23 cellular contexts compared by ENCODE assay signal in the genomic region with DNA sequence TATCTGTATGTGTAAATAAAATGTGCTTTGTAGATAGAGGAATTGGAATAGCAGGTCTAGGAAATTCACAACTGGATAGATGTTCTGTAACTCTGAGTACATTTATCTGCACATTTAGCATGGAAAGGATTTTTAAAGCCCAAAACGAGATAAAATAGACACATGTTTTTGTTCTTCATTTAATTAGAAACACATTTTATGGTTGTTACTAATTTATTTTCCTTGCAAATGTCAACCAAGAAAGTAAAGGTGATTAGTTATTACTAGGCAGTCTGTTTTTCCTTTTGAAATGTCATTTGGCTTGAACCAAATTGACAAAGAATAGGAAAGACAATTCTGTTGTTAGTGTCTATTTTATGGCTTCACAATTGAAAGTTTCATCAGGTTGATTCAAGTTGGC. TPM values are rescaled to one million over a fixed set of nuclear protein-coding genes. Genes with fewer than 3 reads are reported as not detected.
DNase-seq lines count a peak whose midpoint lies in the region; ATAC-seq and TF ChIP-seq lines count a peak whose summit lies in the region.
"Had no signal": no experiment of that assay in that cellular context is flagged by ENCODE, and none has a peak within 500 bp of the region (broad histone marks: within the 10 kb centered on the region; RNA-seq: fewer than 3 reads in every experiment).

No MANE protein-coding gene starts in this region.

- no peak overlapping the region for H3K27ac Mint-ChIP-seq in H9
- H3K27ac Mint-ChIP-seq: CD14-positive monocyte; CD4-positive, alpha-beta memory T cell; CD4-positive, CD25-positive, alpha-beta regulatory T cell; CD8-positive, alpha-beta memory T cell had no signal

- no peaks in the 10 kb centered on the region for H3K9me3 ChIP-seq in OCI-LY1 (ENCODE audit: low read length)
- no peaks in the 10 kb centered on the region for H3K9me3 ChIP-seq in H9 (ENCODE audit: control insufficient read depth, low read depth, low read length)
- H3K9me3 ChIP-seq: BE2C, BLaER1 had no signal

- no peak overlapping the region for H2BK20ac ChIP-seq in H9 (ENCODE audit: low read depth, low read length, poor library complexity, severe bottlenecking)

- H3K36me3 Mint-ChIP-seq in H9 (ENCODE audit: insufficient read depth in 1 of 3, low read depth in 3 of 3) = no peaks in the 10 kb centered on the region
- H3K36me3 Mint-ChIP-seq: CD14-positive monocyte; CD4-positive, alpha-beta memory T cell; CD4-positive, CD25-positive, alpha-beta regulatory T cell; CD8-positive, alpha-beta memory T cell had no signal

- no peak overlapping the region for H3K4me3 Mint-ChIP-seq in H9
- H3K4me3 Mint-ChIP-seq: CD14-positive monocyte; CD4-positive, alpha-beta memory T cell; CD4-positive, CD25-positive, alpha-beta regulatory T cell; CD8-positive, alpha-beta memory T cell had no signal

- no peak overlapping the region for H3K4ac ChIP-seq in H9 (ENCODE audit: low read depth, low read length)

- peaks cover 56% of the 10 kb centered on the region for H3K4me1 ChIP-seq in OCI-LY1 (ENCODE audit: insufficient read depth, low read length, severe bottlenecking)
- no peaks in the 10 kb centered on the region for H3K4me1 ChIP-seq in H9 (ENCODE audit: insufficient read depth, low read length)
- H3K4me1 ChIP-seq: BE2C, BLaER1 had no signal

- no peaks in the 10 kb centered on the region for H3F3A ChIP-seq in OCI-LY1 (ENCODE audit: insufficient read depth, low read length)

- H3K9ac ChIP-seq in OCI-LY1 (ENCODE audit: low read length) (no peak overlapping the region), H9 (ENCODE audit: extremely low read depth, insufficient read length, low read length) (no peak overlapping the region)
- H3K9ac ChIP-seq: BLaER1 had no signal

- no peaks in the 10 kb centered on the region for H3K27me3 Mint-ChIP-seq in H9 (ENCODE audit: low read depth)
- H3K27me3 Mint-ChIP-seq: CD4-positive, alpha-beta memory T cell; CD4-positive, CD25-positive, alpha-beta regulatory T cell; CD8-positive, alpha-beta memory T cell had no signal

- peaks cover under 1% of the 10 kb centered on the region; the same call in 1 of the 2 replicates for H3K36me3 ChIP-seq in OCI-LY1 (ENCODE audit: insufficient read depth, low read length)
- H3K36me3 ChIP-seq: BE2C, BLaER1 had no signal

- no peaks in the 10 kb centered on the region for H3K9me3 Mint-ChIP-seq in H9

- no peaks in the 10 kb centered on the region for H3K9me2 ChIP-seq in OCI-LY1 (ENCODE audit: low read depth, low read length)

- H3K14ac ChIP-seq in H9 (ENCODE audit: insufficient read depth, low read length) = no peak overlapping the region

- H3K23me2 ChIP-seq in H9 (ENCODE audit: insufficient read length, low read depth, low read length, poor library complexity, severe bottlenecking) = no peaks in the 10 kb centered on the region

- H3K79me2 ChIP-seq in OCI-LY1 (ENCODE audit: insufficient read depth, low read length) = no peaks in the 10 kb centered on the region
- H3K79me2 ChIP-seq in H9 (ENCODE audit: insufficient read depth, low read length) = no peaks in the 10 kb centered on the region

- H2BK120ac ChIP-seq in H9 (ENCODE audit: low read depth, low read length, poor library complexity, severe bottlenecking) = no peak overlapping the region

- TF ChIP-seq CTCF in OCI-LY1 (IDR thresholded peaks at IDR 0.05; ENCODE audit: low read length) (no peak), H9 (conservative IDR thresholded peaks at IDR 0.05) (no peak)

- no peak overlapping the region for H3K18ac ChIP-seq in H9 (ENCODE audit: insufficient read length, low read depth, low read length)

- H3K23ac ChIP-seq in H9 (ENCODE audit: insufficient read length, low read depth, low read length) = no peak overlapping the region

- H2AFZ ChIP-seq in OCI-LY1 (ENCODE audit: low read length) = no peak overlapping the region
- H2AFZ ChIP-seq in H9 (ENCODE audit: low read length) = no peak overlapping the region

- H3K4me2 ChIP-seq in OCI-LY1 (ENCODE audit: low read length) = no peak overlapping the region
- H3K4me2 ChIP-seq in H9 (ENCODE audit: insufficient read depth, insufficient read length, low read length) = no peak overlapping the region
- H3K4me2 ChIP-seq: BLaER1 had no signal

- no peak overlapping the region for H4K8ac ChIP-seq in H9 (replicated peaks; ENCODE audit: insufficient read length, low read depth, low read length)

- H4K5ac ChIP-seq in H9 (ENCODE audit: insufficient read length, low read depth, low read length) = no peak overlapping the region

- H3K56ac ChIP-seq in H9 (ENCODE audit: insufficient read length, low read depth, low read length) = no peak overlapping the region

- no CpG with 5 or more reads among the region's 1 CpG for WGBS in H9 (ENCODE audit: extremely low coverage, insufficient read length, low lambda C conversion rate)

- H3K27ac ChIP-seq in OCI-LY1 (ENCODE audit: low read depth, low read length, poor library complexity, severe bottlenecking) (peak overlapping the region; percentile 36), H9 (ENCODE audit: insufficient read length, low read depth, low read length) (no peak overlapping the region)
- H3K27ac ChIP-seq: BLaER1 had no signal

- H3K4me3 ChIP-seq in OCI-LY1 (ENCODE audit: low read depth, low read length, poor library complexity, severe bottlenecking) = no peak overlapping the region
- H3K4me3 ChIP-seq: BLaER1, GM12878 had no signal

- H3K79me1 ChIP-seq in H9 (ENCODE audit: insufficient read depth, low read depth, low read length, poor library complexity, severe bottlenecking) = no peaks in the 10 kb centered on the region

- H2BK15ac ChIP-seq in H9 (ENCODE audit: low read depth, low read length) = no peak overlapping the region

- no peak overlapping the region for H2BK12ac ChIP-seq in H9 (ENCODE audit: insufficient read length, low read depth, low read length)

- DNase-seq in H9 = no peak
- no peak for DNase-seq in DMS53 treated with DMSO at 0.1 percent for 48 hours (lab: John Stamatoyannopoulos, UW; ENCODE audit: unreplicated experiment)
- DNase-seq: 8988T; ACHN; BE2C; C1 segment of cervical spinal cord; CD4-positive, alpha-beta memory T cell; CD4-positive, CD25-positive, alpha-beta regulatory T cell; CD8-positive, alpha-beta memory T cell; COR-L47; DMS79; DND-41; EL; GDM1 had no signal

- H2BK5ac ChIP-seq in H9 (ENCODE audit: insufficient read length, low read length) = no peak overlapping the region

- H3K27me3 ChIP-seq in OCI-LY1 (ENCODE audit: insufficient read depth, low read length) = no peaks in the 10 kb centered on the region
- H3K27me3 ChIP-seq in H9 (ENCODE audit: insufficient read depth, low read length) = no peaks in the 10 kb centered on the region
- H3K27me3 ChIP-seq: BE2C, BLaER1 had no signal

- no peak overlapping the region for H2AK5ac ChIP-seq in H9 (ENCODE audit: insufficient read length, low read length)

- no peak overlapping the region for H4K91ac ChIP-seq in H9 (ENCODE audit: insufficient read length, low read depth, low read length)

- H4K20me1 ChIP-seq in OCI-LY1 (ENCODE audit: insufficient read depth, low read length) (no peaks in the 10 kb centered on the region), H9 (ENCODE audit: control insufficient read depth, insufficient read depth, insufficient read length) (no peaks in the 10 kb centered on the region)
- H4K20me1 ChIP-seq: BLaER1 had no signal

- no peak overlapping the region for H3T11ph ChIP-seq in H9 (ENCODE audit: low read length)

- H3K4me1 Mint-ChIP-seq in H9 = peaks cover 4% of the 10 kb centered on the region in 2 experiments; a peak in 3 of 4 replicates
- H3K4me1 Mint-ChIP-seq: CD14-positive monocyte; CD4-positive, alpha-beta memory T cell; CD4-positive, CD25-positive, alpha-beta regulatory T cell; CD8-positive, alpha-beta memory T cell had no signal

- ATAC-seq in SK-N-SH treated with all-trans-retinoic acid at 6 μM for 48 hours (no peak), HG02970 (IDR thresholded peaks at IDR 0.05; ENCODE audit: low FRiP score, unreplicated experiment) (no peak)
- ATAC-seq: GM12878 had no signal

TF ChIP-seq in SK-N-SH treated with all-trans-retinoic acid at 6 μM for 48 hours, 23 proteins besides CTCF, POLR2A, EP300 and RAD21:
- TF ChIP-seq TCF4 (CRISPR knock-in tag; IDR thresholded peaks at IDR 0.05; ENCODE audit: borderline replicate concordance) = peak; percentile 69
- no peak for TF ChIP-seq ZNF8 (CRISPR knock-in tag; IDR thresholded peaks at IDR 0.05)

RNA-seq across cellular contexts. Expression of a gene that starts 0.8 kb away (rescaled TPM):
- total RNA-seq in H9 (2021) = not detected in 2 replicates
- total RNA-seq: A673; CD4-positive, alpha-beta memory T cell; CD4-positive, CD25-positive, alpha-beta regulatory T cell; CD8-positive, alpha-beta memory T cell; Daoy; G401 had no signal
